9 cellular contexts compared by ENCODE assay signal in the genomic region with DNA sequence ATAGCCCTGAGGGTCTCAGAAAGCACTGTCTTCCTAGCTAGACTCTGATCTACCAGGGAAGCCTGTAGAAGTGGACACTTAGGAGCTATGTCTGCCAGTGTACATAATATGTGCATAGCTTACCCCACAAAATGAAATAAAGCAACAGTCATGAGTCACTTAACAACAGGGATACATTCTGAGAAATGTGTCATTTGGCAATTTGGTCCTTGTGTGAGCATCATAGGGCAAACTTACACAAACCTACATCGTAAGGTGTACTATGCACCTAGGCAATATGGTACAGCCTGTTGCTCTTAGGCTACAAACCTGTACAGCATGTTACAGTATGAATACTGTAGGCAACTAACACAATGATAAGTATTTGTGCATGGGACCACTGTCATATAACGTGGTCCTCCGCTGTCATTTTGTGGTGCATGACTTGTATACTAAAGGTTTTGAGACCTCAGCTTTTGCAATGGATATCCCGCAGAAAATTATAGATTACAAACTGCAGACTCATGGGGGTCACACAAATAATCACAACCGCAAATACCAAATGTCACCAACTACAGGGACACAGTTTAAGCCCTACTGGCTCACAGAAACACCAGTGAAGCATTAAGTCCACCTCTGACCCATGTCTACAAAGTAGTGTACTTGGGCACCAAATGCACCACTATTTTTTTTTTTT. TPM values are rescaled to one million over a fixed set of nuclear protein-coding genes. Genes with fewer than 3 reads are reported as not detected.
A peak's percentile ranks its signal among the peaks of the same experiment; 100 is the strongest.
DNase-seq lines count a peak whose midpoint lies in the region; ATAC-seq and TF ChIP-seq lines count a peak whose summit lies in the region.
"Had no signal": no experiment of that assay in that cellular context is flagged by ENCODE, and none has a peak within 500 bp of the region (broad histone marks: within the 10 kb centered on the region; RNA-seq: fewer than 3 reads in every experiment).

No MANE protein-coding gene starts in this region.

- H3K27me3 ChIP-seq in esophagus squamous epithelium, result no peaks in the 10 kb centered on the region
- 0 out of 2 replicates have a peak, but pooled peaks cover 3% of the 10 kb centered on the region for H3K27me3 ChIP-seq in SJCRH30
- H3K27me3 ChIP-seq in H7 (ENCODE audit: control insufficient read depth, insufficient read depth, low read length), result no peaks in the 10 kb centered on the region

- ATAC-seq in sciatic nerve, result peak; percentile 21

- 85 to 86% methylated on average over 5 of the region's 5 CpGs for WGBS in esophagus squamous epithelium, 2 donors

- peak overlapping the region in 3 of 4 donors; percentile 61 to 94 (median 85) for H3K4me3 ChIP-seq in esophagus squamous epithelium
- H3K4me3 ChIP-seq in SJCRH30, result no peak overlapping the region
- no peak overlapping the region for H3K4me3 ChIP-seq in H7 (ENCODE audit: insufficient read depth, low read depth, low read length)

- TF ChIP-seq CTCF in RWPE1 (conservative IDR thresholded peaks at IDR 0.05; ENCODE audit: low read depth) (no peak), esophagus squamous epithelium (IDR thresholded peaks at IDR 0.05) (no peak)

- POLR2A ChIA-PET in RWPE1 (lab: Yijun Ruan, JAX; ENCODE audit: low non-redundant PET), result no interaction called here

- DNase-seq in ELR (ENCODE audit: low read depth) (peak; percentile 72), RWPE1 (ENCODE audit: low spot score) (no peak), esophagus squamous epithelium (lab: John Stamatoyannopoulos, UW) (no peak), sciatic nerve (ENCODE audit: low spot score) (no peak), NOMO-1 treated with DMSO at 0.1 percent for 48 hours (lab: John Stamatoyannopoulos, UW; ENCODE audit: unreplicated experiment) (no peak), SJCRH30 (no peak), H7 (no peak), NCI-H187 treated with DMSO at 0.1 percent for 48 hours (lab: John Stamatoyannopoulos, UW) (no peak)
- DNase-seq: activated CD4-positive, alpha-beta T cell treated with anti-CD3 and anti-CD28 coated beads for 1 hour had no signal

- peaks cover 0 to 11% (median 0%) of the 10 kb centered on the region in 3 donors for H3K36me3 ChIP-seq in esophagus squamous epithelium
- no peaks in the 10 kb centered on the region; the same call in none of the 2 replicates for H3K36me3 ChIP-seq in SJCRH30
- no peaks in the 10 kb centered on the region for H3K36me3 ChIP-seq in H7 (replicated peaks; ENCODE audit: control insufficient read depth, insufficient read depth, low read length)

- intact Hi-C loops in esophagus squamous epithelium (cut with DNase I), result no loop called here
- intact Hi-C loops in sciatic nerve (cut with DNase I), result no loop called here

- H3K27ac ChIP-seq in RWPE1, result peak overlapping the region; percentile 85
- H3K27ac ChIP-seq in esophagus squamous epithelium, result peak overlapping the region; percentile 2 to 93 (median 89)
- no peak overlapping the region for H3K27ac ChIP-seq in SJCRH30

- H3K4me1 ChIP-seq in esophagus squamous epithelium (peaks cover 0 to 56% (median 24%) of the 10 kb centered on the region in 3 donors), SJCRH30 (peaks cover 5% of the 10 kb centered on the region; the same call in 1 of the 2 replicates)

- CTCF ChIA-PET in RWPE1 (lab: Yijun Ruan, JAX), result interaction anchor here (0.6 kb wide), 1 partner anchor 54 kb away, joined by 3 read pairs; no protein-coding TSS in a partner anchor

- TF ChIP-seq POLR2A in esophagus squamous epithelium (IDR thresholded peaks at IDR 0.05), result no peak

- H3K9me3 ChIP-seq in esophagus squamous epithelium (no peaks in the 10 kb centered on the region), SJCRH30 (replicated peaks) (no peaks in the 10 kb centered on the region)

RNA-seq across cellular contexts. Expression of a gene that starts 1.7 kb away (rescaled TPM):
- total RNA-seq in esophagus squamous epithelium (10 to 100 TPM; 18.3 to 22.8 (median 21.1) TPM), sciatic nerve (42.8 TPM)
- 17.4 and 19.6 TPM in 2 replicates for total RNA-seq in SJCRH30 (2014; rRNA removed; shearing (Covaris generic))
- 16.2 and 20.8 TPM in 2 replicates for total RNA-seq in H7 (2014; rRNA removed; shearing (Covaris generic))

RNA-seq across cellular contexts. Expression of a gene that starts 21.6 kb away (rescaled TPM):
- total RNA-seq in esophagus squamous epithelium (10 to 100 TPM in 1 of 4 donors, 1 to 10 TPM in 3; 8.8 to 10.9 (median 9.5) TPM), sciatic nerve (19.2 TPM)
- 15.3 and 15.6 TPM in 2 replicates for total RNA-seq in SJCRH30 (2014; rRNA removed; shearing (Covaris generic))
- total RNA-seq in H7 (2014; rRNA removed; shearing (Covaris generic)), result 5.3 and 6.1 TPM in 2 replicates

RNA-seq across cellular contexts. Expression of a gene that starts 35.4 kb away (rescaled TPM):
- 100 to 1,000 TPM in 3 of 4 donors, 10 to 100 TPM in 1; 86.0 to 144 (median 117) TPM for total RNA-seq in esophagus squamous epithelium
- 38.0 TPM for total RNA-seq in sciatic nerve
- 88.7 and 105 TPM in 2 replicates for total RNA-seq in SJCRH30 (2014; rRNA removed; shearing (Covaris generic))
- total RNA-seq in H7 (2014; rRNA removed; shearing (Covaris generic)), result 138 and 156 TPM in 2 replicates

Comparison
In these comparisons a context has a peak if more than half of its experiments do, and no peak if none do; other contexts are left out.
1. H3K4me3 ChIP-seq: peak in esophagus squamous epithelium (3 of 4); none in SJCRH30 (single experiment) and H7 (single experiment).